In the genomic region with DNA sequence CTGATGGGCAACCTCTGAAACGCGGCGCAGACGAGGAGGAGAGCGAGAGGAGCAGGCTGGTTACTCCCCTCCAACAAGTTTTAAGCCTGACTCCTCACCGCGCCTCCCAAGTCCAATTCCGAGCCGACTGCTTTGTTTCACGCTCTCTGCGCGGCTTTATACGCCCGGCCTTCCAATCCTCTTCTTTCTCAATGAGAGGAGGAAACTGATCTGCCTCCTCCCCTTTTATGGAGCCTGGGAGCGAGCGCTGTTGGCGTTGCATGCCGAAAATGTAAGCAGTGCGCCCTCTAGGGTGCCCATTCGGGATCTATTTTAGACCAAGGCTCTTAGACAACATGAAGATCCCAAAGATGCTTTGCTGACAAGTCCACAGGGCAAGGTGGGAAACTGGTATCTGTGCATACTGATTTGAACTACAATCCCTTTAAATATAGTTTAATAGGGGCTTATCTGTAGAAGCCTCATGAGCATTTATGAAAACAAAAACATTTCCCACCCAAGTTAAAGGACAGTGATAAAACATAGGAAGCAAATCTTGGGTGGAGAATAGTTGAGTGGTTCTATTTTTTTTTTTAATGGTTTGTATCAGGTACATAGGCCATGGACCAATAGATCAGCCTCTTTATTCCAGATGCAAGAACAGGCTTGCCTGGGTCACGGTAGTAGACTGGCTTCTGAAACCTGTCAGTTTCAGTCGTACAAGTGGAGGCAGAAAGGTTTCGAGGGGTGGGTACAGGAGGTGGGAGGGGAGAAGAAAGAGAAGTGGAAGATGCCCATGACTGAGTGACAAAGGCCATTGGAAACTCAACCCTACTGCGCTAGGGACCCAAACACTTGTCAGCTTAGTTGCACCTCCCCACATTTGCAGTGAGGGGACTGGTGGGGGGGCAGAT, we compare ENCODE assay signal across 9 cellular contexts. TPM values are rescaled to one million over a fixed set of nuclear protein-coding genes. Genes with fewer than 3 reads are reported as not detected.
DNase-seq lines count a peak whose midpoint lies in the region; ATAC-seq, FAIRE-seq and TF ChIP-seq lines count a peak whose summit lies in the region.
"Had no signal": no experiment of that assay in that cellular context is flagged by ENCODE, and none has a peak within 500 bp of the region (broad histone marks: within the 10 kb centered on the region; RNA-seq: fewer than 3 reads in every experiment).

A gene with protein sequence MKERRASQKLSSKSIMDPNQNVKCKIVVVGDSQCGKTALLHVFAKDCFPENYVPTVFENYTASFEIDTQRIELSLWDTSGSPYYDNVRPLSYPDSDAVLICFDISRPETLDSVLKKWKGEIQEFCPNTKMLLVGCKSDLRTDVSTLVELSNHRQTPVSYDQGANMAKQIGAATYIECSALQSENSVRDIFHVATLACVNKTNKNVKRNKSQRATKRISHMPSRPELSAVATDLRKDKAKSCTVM (minus strand): TSS at position 131 of the 893 bp plus-strand sequence. CDS start 250 bp downstream, outside the sequence.

- peak in 1 of 2 donors; percentile 96 for TF ChIP-seq POLR2A in vagina (IDR thresholded peaks at IDR 0.05)

- no peaks in the 10 kb centered on the region for H3K36me3 Mint-ChIP-seq in activated naive CD4-positive, alpha-beta T cell treated with anti-CD3 and anti-CD28 coated beads for 36 hours (ENCODE audit: low read depth)

- H3K27ac ChIP-seq in vagina = peak within 1 kb of the TSS; percentile 85

- ATAC-seq in GM19397 (IDR thresholded peaks at IDR 0.05; ENCODE audit: unreplicated experiment) (peak; percentile 69), HG03521 (IDR thresholded peaks at IDR 0.05; ENCODE audit: unreplicated experiment) (peak; percentile 61), omental fat pad (ENCODE audit: low FRiP score) (peak; percentile 72)

- peaks cover 12% of the 10 kb centered on the region for H3K4me1 Mint-ChIP-seq in activated naive CD4-positive, alpha-beta T cell treated with anti-CD3 and anti-CD28 coated beads for 36 hours (ENCODE audit: low read depth)

- CTCF ChIA-PET in activated naive CD4-positive, alpha-beta T cell treated with anti-CD3 and anti-CD28 coated beads for 36 hours (lab: Charles Lee) = no interaction called here

- intact Hi-C loops in activated naive CD4-positive, alpha-beta T cell treated with anti-CD3 and anti-CD28 coated beads for 36 hours (cut with micrococcal nuclease) = loop anchor here (1.0 to 5.0 kb wide), 2 partner anchors 565 to 890 kb away; no protein-coding TSS in a partner anchor
- intact Hi-C loops in vagina (cut with DNase I) = loop anchor here (5.0 kb wide), 2 partner anchors 205 to 900 kb away; a partner anchor contains a TSS

- no peaks in the 10 kb centered on the region for H3K36me3 ChIP-seq in vagina

- DNase-seq in D721Med (ENCODE audit: insufficient read length, low spot score) = peak; percentile 54
- DNase-seq in NCI-H524 (lab: John Stamatoyannopoulos, UW) = peak; percentile 98
- peak; percentile 77 for DNase-seq in activated naive CD4-positive, alpha-beta T cell treated with anti-CD3 and anti-CD28 coated beads for 36 hours
- DNase-seq in globus pallidus (ENCODE audit: low spot score) = peak; percentile 90
- DNase-seq in omental fat pad (ENCODE audit: low spot score) = peak; percentile 96
- peak; percentile 97 to 99 for DNase-seq in vagina (ENCODE audit: extremely low spot score in 2 of 2)

- no peaks in the 10 kb centered on the region for H3K9me3 ChIP-seq in vagina

- no peaks in the 10 kb centered on the region for H3K27me3 ChIP-seq in vagina

- FAIRE-seq in D721Med (lab: Jason Lieb, UNC) = peak; percentile 46

- no peaks in the 10 kb centered on the region for H3K9me3 Mint-ChIP-seq in activated naive CD4-positive, alpha-beta T cell treated with anti-CD3 and anti-CD28 coated beads for 36 hours

- TF ChIP-seq CTCF in D721Med (IDR thresholded peaks at IDR 0.05; ENCODE audit: insufficient read depth, missing control alignments) = peak; percentile 95
- TF ChIP-seq CTCF in omental fat pad (IDR thresholded peaks at IDR 0.05) = peak in 2 of 3 donors; percentile 22 to 64
- TF ChIP-seq CTCF in vagina (IDR thresholded peaks at IDR 0.05) = peak; percentile 60 to 90 (median 78)

- peaks cover 22% of the 10 kb centered on the region for H3K4me1 ChIP-seq in vagina

- no peak within 1 kb of the TSS for H3K27ac Mint-ChIP-seq in activated naive CD4-positive, alpha-beta T cell treated with anti-CD3 and anti-CD28 coated beads for 36 hours
- H3K27ac Mint-ChIP-seq: memory B cell had no signal

- H3K4me3 ChIP-seq in vagina = peak within 1 kb of the TSS; percentile 82 to 92

- H3K4me3 Mint-ChIP-seq in activated naive CD4-positive, alpha-beta T cell treated with anti-CD3 and anti-CD28 coated beads for 36 hours = peak within 1 kb of the TSS; percentile 26
- H3K4me3 Mint-ChIP-seq: memory B cell had no signal

- H3K27me3 Mint-ChIP-seq in activated naive CD4-positive, alpha-beta T cell treated with anti-CD3 and anti-CD28 coated beads for 36 hours (ENCODE audit: low read depth) = peaks cover 66% of the 10 kb centered on the region

RNA-seq across cellular contexts. Expression of the gene that starts here (rescaled TPM):
- not detected for total RNA-seq in activated naive CD4-positive, alpha-beta T cell treated with anti-CD3 and anti-CD28 coated beads for 36 hours
- total RNA-seq in omental fat pad (100 to 1,000 TPM in 2 of 4 donors, 10 to 100 TPM in 2; 41.3 to 214 (median 103) TPM), vagina (62.1 TPM)

Comparison
In these comparisons a context has a peak if more than half of its experiments do, and no peak if none do; other contexts are left out.
1. Peak in every context shown above with its lines: DNase-seq, ATAC-seq, H3K4me3 ChIP-seq and H3K27ac ChIP-seq.
2. RNA of the gene that starts here (total RNA-seq): 41.3 to 214 TPM in omental fat pad and 62.1 TPM in vagina (single experiment); not detected in activated naive CD4-positive, alpha-beta T cell treated with anti-CD3 and anti-CD28 coated beads for 36 hours; every median in the first group is over 10 times any median in the second.
3. Peak in DNase-seq in activated naive CD4-positive, alpha-beta T cell treated with anti-CD3 and anti-CD28 coated beads for 36 hours; RNA of the gene not detected or under 1 TPM.
4. CTCF ChIP-seq: peak in every context shown above with its lines; median percentile 95 in D721Med; 78 in vagina; 43 in omental fat pad.